Comparison of ENCODE assay signal across 21 cellular contexts in the genomic region with DNA sequence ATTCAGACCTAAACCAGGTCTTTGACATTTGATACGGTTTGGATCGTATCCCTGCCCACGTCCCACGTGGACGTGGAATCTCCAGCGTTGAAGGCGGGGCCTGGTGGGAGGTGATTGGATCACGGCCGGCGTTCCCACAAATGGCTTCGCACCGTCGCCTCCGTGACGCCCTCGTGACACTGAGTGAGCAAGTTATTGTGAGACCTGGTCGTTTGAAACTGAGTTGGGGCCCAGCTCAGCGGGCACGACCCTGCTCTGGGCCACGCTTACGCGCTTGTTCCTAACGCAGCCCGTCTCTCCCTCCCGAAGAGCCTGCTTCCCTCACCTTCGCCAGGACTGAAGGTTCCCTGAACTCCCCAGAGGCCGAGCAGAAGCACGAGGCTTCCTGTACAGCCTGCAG.
"Had no signal": no experiment of that assay in that cellular context is flagged by ENCODE, and none has a peak within 500 bp of the region (broad histone marks: within the 10 kb centered on the region; RNA-seq: fewer than 3 reads in every experiment).

No MANE protein-coding gene starts in this region.

- H3K4me1 ChIP-seq: left lung, psoas muscle, suprapubic skin, transverse colon, upper lobe of right lung, uterus had no signal

- H3K27me3 ChIP-seq: left lung, ovary, suprapubic skin, transverse colon, upper lobe of right lung, uterus had no signal

- H3K9me3 ChIP-seq: ovary, psoas muscle, suprapubic skin, transverse colon, upper lobe of right lung, uterus had no signal

- DNase-seq: effector CD4-positive, alpha-beta T cell; hypothalamus; immature natural killer cell; left lung; mammary epithelial cell; naive thymus-derived CD8-positive, alpha-beta T cell; nephron progenitor cell; occipital lobe; ovary; psoas muscle; right cardiac atrium; stimulated activated CD4-positive, alpha-beta T cell treated with anti-CD3 and anti-CD28 coated beads, Interleukin-15, amount 100 ng/mL, for 24 hours; stimulated activated CD4-positive, alpha-beta T cell treated with anti-CD3 and anti-CD28 coated beads, Interleukin-2, amount 100 ng/mL, for 48 hours; stimulated activated naive CD4-positive, alpha-beta T cell; stimulated activated naive CD8-positive, alpha-beta T cell treated with anti-CD3 and anti-CD28 coated beads, Interleukin-15, amount 100 ng/mL, for 72 hours; transverse colon; upper lobe of right lung; uterus had no signal

- H3K4me3 ChIP-seq: dorsolateral prefrontal cortex, left lung, ovary, psoas muscle, skin epidermis, suprapubic skin, transverse colon, upper lobe of right lung, uterus had no signal

- H3K27ac ChIP-seq: dorsolateral prefrontal cortex, left lung, ovary, psoas muscle, skin epidermis, suprapubic skin, transverse colon, upper lobe of right lung, uterus had no signal

- H3K36me3 ChIP-seq: left lung, ovary, suprapubic skin, transverse colon, upper lobe of right lung, uterus had no signal
